ENCODE assay signal across 13 cellular contexts in genomic region chr16:14002416-14002815, GRCh38.
A peak's percentile ranks its signal among the peaks of the same experiment; 100 is the strongest.
DNase-seq lines count a peak whose midpoint lies in the region; ATAC-seq, FAIRE-seq and TF ChIP-seq lines count a peak whose summit lies in the region.
"Had no signal": no experiment of that assay in that cellular context is flagged by ENCODE, and none has a peak within 500 bp of the region (broad histone marks: within the 10 kb centered on the region; RNA-seq: fewer than 3 reads in every experiment).

No MANE protein-coding gene starts in this region.

- no peaks in the 10 kb centered on the region for H4K20me1 ChIP-seq in GM23338 (replicated peaks; ENCODE audit: insufficient read depth)
- no peaks in the 10 kb centered on the region for H4K20me1 ChIP-seq in endothelial cell of umbilical vein (replicated peaks; ENCODE audit: control insufficient read depth, extremely low read depth, insufficient read depth, low read length)

- H3K9me2 ChIP-seq in GM23338 (ENCODE audit: insufficient read depth), result no peaks in the 10 kb centered on the region

- BruUV-seq in endothelial cell of umbilical vein (replicated peaks; lab: Mats Ljungman, UMichigan), result no TSS peak

- ATAC-seq in GM23338, result no peak
- ATAC-seq in T-helper 17 cell, result no peak
- no peak for ATAC-seq in gastrocnemius medialis
- ATAC-seq in GM21447 (IDR thresholded peaks at IDR 0.05; ENCODE audit: unreplicated experiment), result no peak
- no peak for ATAC-seq in GM18502 (IDR thresholded peaks at IDR 0.05; ENCODE audit: poor library complexity, unreplicated experiment)

- dilution Hi-C loops in endothelial cell of umbilical vein (cut with MboI; ENCODE audit: extremely low pct_ligation_motif_present, low sequenced_read_pairs), result no loop called here

- TF ChIP-seq POLR2A in endothelial cell of umbilical vein (IDR thresholded peaks at IDR 0.05; ENCODE audit: low read depth, low read length) (no peak), gastrocnemius medialis (IDR thresholded peaks at IDR 0.05) (no peak)

- DNase-seq in GM23338 (ENCODE audit: low spot score), result no peak
- DNase-seq in T-helper 17 cell, result no peak
- no peak for DNase-seq in endothelial cell of umbilical vein (ENCODE audit: low read depth, low spot score)
- no peak for DNase-seq in gastrocnemius medialis
- DNase-seq in NCI-H524 (lab: John Stamatoyannopoulos, UW), result no peak
- no peak for DNase-seq in kidney
- DNase-seq: activated CD4-positive, alpha-beta memory T cell treated with anti-CD3 and anti-CD28 coated beads, Interleukin-2, amount 10 ng/mL, durations not matched to agents 7 days and 5 days; activated naive CD4-positive, alpha-beta T cell treated with Interleukin-2 at 50 U/mL for 16 hours; immature natural killer cell; NCI-H2081 treated with DMSO at 0.1 percent for 48 hours; T-helper 1 cell had no signal

- H3K9me3 Mint-ChIP-seq in GM23338, result no peaks in the 10 kb centered on the region
- H3K9me3 Mint-ChIP-seq: activated CD4-positive, alpha-beta memory T cell treated with anti-CD3 and anti-CD28 coated beads, Interleukin-2, amount 10 ng/mL, durations not matched to agents 7 days and 5 days; immature natural killer cell had no signal

- POLR2A ChIA-PET in endothelial cell of umbilical vein (lab: Charles Lee), result no interaction called here

- H3K27ac ChIP-seq in GM23338 (ENCODE audit: low read depth), result no peak overlapping the region
- H3K27ac ChIP-seq in endothelial cell of umbilical vein (ENCODE audit: insufficient read depth, low read depth, low read length), result no peak overlapping the region
- peak overlapping the region in 3 of 4 donors; percentile 71 to 76 (median 74) for H3K27ac ChIP-seq in gastrocnemius medialis
- H3K27ac ChIP-seq in kidney (ENCODE audit: low read depth in 2 of 2, low read length in 2 of 2), result no peak overlapping the region

- H3F3A ChIP-seq in GM23338 (replicated peaks; ENCODE audit: low read depth), result no peaks in the 10 kb centered on the region

- intact Hi-C loops in endothelial cell of umbilical vein (cut with micrococcal nuclease) (loop anchor here (5.0 kb wide), 1 partner anchor 45 kb away; no protein-coding TSS in a partner anchor), gastrocnemius medialis (cut with DNase I; ENCODE audit: low total_unique reads) (loop anchor here (5.0 to 10.0 kb wide), 2 partner anchors 185 to 282 kb away; no protein-coding TSS in a partner anchor), kidney (cut with DNase I) (no loop called here)

- H3K4me1 ChIP-seq in GM23338 (ENCODE audit: insufficient read depth), result peaks cover 11% of the 10 kb centered on the region
- H3K4me1 ChIP-seq in endothelial cell of umbilical vein (ENCODE audit: control insufficient read depth, extremely low read depth, insufficient read depth, low read length), result peaks cover 16% of the 10 kb centered on the region
- H3K4me1 ChIP-seq in gastrocnemius medialis, result peaks cover 44 to 55% of the 10 kb centered on the region in 2 donors
- H3K4me1 ChIP-seq in kidney (ENCODE audit: control insufficient read depth in 1 of 2, insufficient read depth in 1 of 2, low read depth in 1 of 2, low read length in 2 of 2), result peaks cover 0 to 3% of the 10 kb centered on the region in 2 donors

- no peak for FAIRE-seq in endothelial cell of umbilical vein (lab: Jason Lieb, UNC)
- no peak for FAIRE-seq in kidney (lab: Jason Lieb, UNC)

- CTCF ChIA-PET in endothelial cell of umbilical vein (lab: Charles Lee), result interaction anchor here (1.5 kb wide), 1 partner anchor 16 kb away, joined by 4 read pairs; no protein-coding TSS in a partner anchor

- H3K27ac Mint-ChIP-seq in GM23338 (no peak overlapping the region), T-helper 17 cell (peak overlapping the region; percentile 2)
- H3K27ac Mint-ChIP-seq: activated CD4-positive, alpha-beta memory T cell treated with anti-CD3 and anti-CD28 coated beads, Interleukin-2, amount 10 ng/mL, durations not matched to agents 7 days and 5 days had no signal

- H3K79me2 ChIP-seq in GM23338 (replicated peaks; ENCODE audit: insufficient read depth) (no peaks in the 10 kb centered on the region), endothelial cell of umbilical vein (ENCODE audit: control insufficient read depth, insufficient read depth, low read length) (no peaks in the 10 kb centered on the region)

- H3K4me3 Mint-ChIP-seq in GM23338 (peak overlapping the region; percentile 62), T-helper 17 cell (no peak overlapping the region)
- H3K4me3 Mint-ChIP-seq: activated CD4-positive, alpha-beta memory T cell treated with anti-CD3 and anti-CD28 coated beads, Interleukin-2, amount 10 ng/mL, durations not matched to agents 7 days and 5 days; immature natural killer cell had no signal

- H3K4me3 ChIP-seq in GM23338 (peak overlapping the region; percentile 42; the same call in 1 of the 2 replicates), endothelial cell of umbilical vein (replicated peaks in 1 of 3; ENCODE audit: insufficient read depth in 1 of 3, low read depth in 1 of 3, low read length in 3 of 3) (no peak overlapping the region), gastrocnemius medialis (no peak overlapping the region), kidney (ENCODE audit: low read length in 2 of 2) (no peak overlapping the region)

- peak overlapping the region; percentile 68 for H3K4me2 ChIP-seq in GM23338
- H3K4me2 ChIP-seq in endothelial cell of umbilical vein (ENCODE audit: insufficient read depth, low read length), result peak overlapping the region; percentile 50

- peaks cover 12% of the 10 kb centered on the region for H3K27me3 Mint-ChIP-seq in GM23338 (ENCODE audit: insufficient read depth, low read depth, poor library complexity)
- H3K27me3 Mint-ChIP-seq in T-helper 17 cell, result peaks cover 34% of the 10 kb centered on the region

- H3K36me3 ChIP-seq in GM23338 (ENCODE audit: insufficient read depth) (no peaks in the 10 kb centered on the region), endothelial cell of umbilical vein (ENCODE audit: control insufficient read depth in 2 of 2, extremely low read depth in 1 of 2, insufficient read depth in 2 of 2, low read length in 2 of 2) (no peaks in the 10 kb centered on the region), gastrocnemius medialis (no peaks in the 10 kb centered on the region), kidney (ENCODE audit: control insufficient read depth in 1 of 2, insufficient read depth in 2 of 2, low read length in 2 of 2) (no peaks in the 10 kb centered on the region)

- in situ Hi-C loops in gastrocnemius medialis (cut with MboI; ENCODE audit: low sequenced_read_pairs in 4 of 4), result no loop called here

- TF ChIP-seq CTCF in GM23338 (conservative IDR thresholded peaks at IDR 0.05; ENCODE audit: low read depth in 2 of 2), result no peak
- TF ChIP-seq CTCF in endothelial cell of umbilical vein (IDR thresholded peaks at IDR 0.05; ENCODE audit: extremely low read depth in 1 of 2, insufficient read depth in 1 of 2, low read depth in 1 of 2, low read length in 2 of 2), result no peak
- TF ChIP-seq CTCF in gastrocnemius medialis (IDR thresholded peaks at IDR 0.05 in 4 of 5, conservative IDR thresholded peaks at IDR 0.05 in 1 of 5), result no peak
- no peak for TF ChIP-seq CTCF in kidney (IDR thresholded peaks at IDR 0.05; ENCODE audit: borderline replicate concordance, extremely low read depth, insufficient read depth)

- H3K4me1 Mint-ChIP-seq in GM23338, result peaks cover 22% of the 10 kb centered on the region
- peaks cover 13% of the 10 kb centered on the region for H3K4me1 Mint-ChIP-seq in T-helper 17 cell
- H3K4me1 Mint-ChIP-seq: immature natural killer cell had no signal

- H3K9me3 ChIP-seq in T-helper 17 cell (ENCODE audit: control insufficient read depth, low read length, poor library complexity, severe bottlenecking) (no peaks in the 10 kb centered on the region), endothelial cell of umbilical vein (replicated peaks; ENCODE audit: control insufficient read depth, insufficient read depth, low read length) (no peaks in the 10 kb centered on the region), gastrocnemius medialis (no peaks in the 10 kb centered on the region), kidney (ENCODE audit: control insufficient read depth in 1 of 2, low read length in 2 of 2) (no peaks in the 10 kb centered on the region)

- H3K9me1 ChIP-seq in endothelial cell of umbilical vein (replicated peaks; ENCODE audit: control insufficient read depth, extremely low read depth, insufficient read depth, low read length), result no peaks in the 10 kb centered on the region

- no peak overlapping the region for H3K9ac ChIP-seq in endothelial cell of umbilical vein (replicated peaks; ENCODE audit: extremely low read depth, insufficient read depth, low read length)
- no peak overlapping the region for H3K9ac ChIP-seq in kidney (ENCODE audit: low read length in 2 of 2)

- H2AFZ ChIP-seq in GM23338 (peak overlapping the region; percentile 93), endothelial cell of umbilical vein (ENCODE audit: low read depth, low read length) (no peak overlapping the region)

- H3K27me3 ChIP-seq in GM23338 (ENCODE audit: insufficient read depth) (no peaks in the 10 kb centered on the region), endothelial cell of umbilical vein (ENCODE audit: control insufficient read depth in 2 of 2, insufficient read depth in 2 of 2, low read length in 2 of 2) (peaks cover 8 to 11% of the 10 kb centered on the region in 2 experiments), gastrocnemius medialis (no peaks in the 10 kb centered on the region)

- H3K36me3 Mint-ChIP-seq in GM23338 (ENCODE audit: low read depth), result no peaks in the 10 kb centered on the region
- no peaks in the 10 kb centered on the region for H3K36me3 Mint-ChIP-seq in T-helper 17 cell (ENCODE audit: low read depth)
- H3K36me3 Mint-ChIP-seq: immature natural killer cell had no signal

TF ChIP-seq in GM23338, 12 proteins besides CTCF, POLR2A, EP300 and RAD21 (continues in another document):
- no peak for TF ChIP-seq EZH2 (IDR thresholded peaks at IDR 0.05; ENCODE audit: low read depth, unreplicated experiment)
- TF ChIP-seq ZNF114 (CRISPR knock-in tag; IDR thresholded peaks at IDR 0.05), result no peak

TF ChIP-seq in endothelial cell of umbilical vein, 7 proteins besides CTCF, POLR2A, EP300 and RAD21:
- TF ChIP-seq MYC (IDR thresholded peaks at IDR 0.05; ENCODE audit: low read depth, low read length), result no peak
- TF ChIP-seq GATA2 (IDR thresholded peaks at IDR 0.05; ENCODE audit: insufficient read depth, insufficient read length, low read depth, low read length), result no peak
- no peak for TF ChIP-seq FOS (IDR thresholded peaks at IDR 0.05; ENCODE audit: borderline replicate concordance, insufficient read depth, low read length)
- no peak for TF ChIP-seq MAX (IDR thresholded peaks at IDR 0.05; ENCODE audit: insufficient read depth, insufficient read length)
- no peak for TF ChIP-seq JUN (IDR thresholded peaks at IDR 0.05; ENCODE audit: borderline replicate concordance, insufficient read depth, insufficient read length, low read depth)
- no peak for TF ChIP-seq EZH2 (IDR thresholded peaks at IDR 0.05; ENCODE audit: borderline replicate concordance, low read depth, low read length, severe bottlenecking)
- no peak for TF ChIP-seq POLR2AphosphoS5 (IDR thresholded peaks at IDR 0.05; ENCODE audit: insufficient read depth, low read depth, low read length)

Comparison
In these comparisons a context has a peak if more than half of its experiments do, and no peak if none do; other contexts are left out.
1. H3K27ac ChIP-seq: peak in gastrocnemius medialis (3 of 4); none in GM23338 (single experiment), endothelial cell of umbilical vein (single experiment) and kidney (0 of 2).